In the genomic region with DNA sequence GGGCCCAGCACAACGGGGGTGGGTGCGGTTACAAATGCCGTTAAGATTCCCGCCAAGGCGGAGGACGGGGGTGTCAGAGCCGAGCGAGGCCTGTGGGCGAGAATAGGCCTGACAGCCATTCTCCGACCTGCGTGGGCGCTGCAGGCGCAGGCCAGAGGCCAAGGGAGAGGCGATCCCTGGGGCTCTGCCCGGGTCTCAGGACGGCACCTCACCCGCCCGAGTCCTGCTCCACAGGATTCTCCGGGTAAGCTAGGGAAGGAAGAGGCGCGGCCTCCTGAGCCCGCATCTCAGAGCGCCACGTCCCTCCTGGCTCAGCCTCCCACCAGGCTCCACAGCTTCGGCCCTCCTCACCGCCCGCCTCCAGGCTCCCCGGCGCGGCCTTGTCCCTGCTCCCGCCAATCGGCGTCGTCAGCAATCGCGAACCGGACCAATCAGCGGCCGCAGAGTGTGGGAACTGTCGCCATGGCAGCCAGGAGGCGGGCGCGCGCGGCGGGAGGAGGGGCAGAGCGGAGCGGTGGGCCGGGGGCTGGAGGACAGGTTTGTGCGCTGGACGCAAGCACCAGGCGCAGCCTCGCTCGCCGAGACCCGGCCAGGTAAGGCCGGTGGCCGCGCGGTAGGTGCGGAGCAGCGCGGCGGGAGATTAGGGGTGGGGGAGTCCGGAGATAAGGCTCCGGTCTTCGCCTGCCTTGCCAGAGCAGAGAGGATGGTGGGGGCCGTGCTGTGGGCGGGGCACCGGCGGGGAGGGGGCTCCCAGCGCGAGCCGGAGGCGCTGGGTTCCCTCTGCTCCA, we compare ENCODE assay signal across 8 cellular contexts. TPM values are rescaled to one million over a fixed set of nuclear protein-coding genes. Genes with fewer than 3 reads are reported as not detected.
A peak's percentile ranks its signal among the peaks of the same experiment; 100 is the strongest.
DNase-seq lines count a peak whose midpoint lies in the region; ATAC-seq and TF ChIP-seq lines count a peak whose summit lies in the region.

NUCB2 (plus strand) TSS at position 504 of the 788 bp plus-strand sequence. CDS start 18,585 bp downstream, outside the sequence.

- H3K4me1 ChIP-seq in Panc1 (ENCODE audit: control insufficient read depth, insufficient read depth, low read length) (peaks cover 17% of the 10 kb centered on the region), esophagus (ENCODE audit: control insufficient read depth in 2 of 2, insufficient read depth in 2 of 2, low read length in 1 of 2) (peaks cover 0 to 14% of the 10 kb centered on the region in 2 donors), mucosa of stomach (ENCODE audit: control insufficient read depth, insufficient read depth, low read length) (peaks cover 8% of the 10 kb centered on the region)

- H3K4me3 Mint-ChIP-seq in activated T-cell treated with anti-CD3 and anti-CD28 coated beads, Interleukin-2, amount 50 U/mL, for 4 hours, result peak within 1 kb of the TSS; percentile 81

- DNase-seq in DMS53 (lab: John Stamatoyannopoulos, UW) (peak; percentile 99), KG1 (lab: John Stamatoyannopoulos, UW) (peak; percentile 95), Panc1 (ENCODE audit: low read depth, low spot score) (no peak)
- peak; percentile 95 for DNase-seq in activated T-cell treated with anti-CD3 and anti-CD28 coated beads, Interleukin-2, amount 50 U/mL, for 4 hours
- peak; percentile 91 to 93 for DNase-seq in stimulated activated CD8-positive, alpha-beta memory T cell treated with anti-CD3 and anti-CD28 coated beads, Interleukin-7, amount 100 ng/mL, for 1 hour (ENCODE audit: low read depth in 2 of 2)

- POLR2A ChIA-PET in Panc1 (lab: Charles Lee), result interaction anchor here (0.7 kb wide), 1 partner anchor 1857 kb away, joined by 4 read pairs; no protein-coding TSS in a partner anchor

- peak within 1 kb of the TSS; percentile 84 for H3K9ac ChIP-seq in mucosa of stomach (ENCODE audit: low read length)

- H3K4me3 ChIP-seq in Panc1 (ENCODE audit: low read depth in 2 of 2, low read length in 2 of 2), result peak within 1 kb of the TSS; percentile 74 to 84
- peak within 1 kb of the TSS; percentile 84 to 97 for H3K4me3 ChIP-seq in esophagus (ENCODE audit: low read depth in 1 of 2, low read length in 2 of 2)
- H3K4me3 ChIP-seq in mucosa of stomach (ENCODE audit: low read length), result peak within 1 kb of the TSS; percentile 57

- H3K36me3 ChIP-seq in Panc1 (ENCODE audit: control insufficient read depth, insufficient read depth, low read length) (no peaks in the 10 kb centered on the region; the same call in 1 of the 2 replicates), esophagus (ENCODE audit: control insufficient read depth in 2 of 2, insufficient read depth in 2 of 2, low read length in 1 of 2) (no peaks in the 10 kb centered on the region), mucosa of stomach (ENCODE audit: control insufficient read depth, insufficient read depth, low read length) (no peaks in the 10 kb centered on the region)

- WGBS in esophagus, 2 donors, result 0 to 1% methylated on average over 64 to 75 of the region's 75 CpGs

- H3K36me3 Mint-ChIP-seq in activated T-cell treated with anti-CD3 and anti-CD28 coated beads, Interleukin-2, amount 50 U/mL, for 4 hours (ENCODE audit: insufficient read depth), result no peaks in the 10 kb centered on the region

- intact Hi-C loops in Panc1 (cut with micrococcal nuclease; ENCODE audit: unreplicated experiment), result loop anchor here (5.0 kb wide), 1 partner anchor 76 kb away; the partner anchor contains the start of gene NCR3LG1

- no peaks in the 10 kb centered on the region for H3K9me3 ChIP-seq in Panc1 (ENCODE audit: control insufficient read depth, insufficient read depth, low read depth, low read length)
- no peaks in the 10 kb centered on the region for H3K9me3 ChIP-seq in esophagus (ENCODE audit: control insufficient read depth in 2 of 2, insufficient read depth in 1 of 2, low read depth in 1 of 2, low read length in 1 of 2)
- H3K9me3 ChIP-seq in mucosa of stomach (ENCODE audit: control insufficient read depth, low read length), result no peaks in the 10 kb centered on the region

- BruUV-seq in Panc1 (replicated peaks; lab: Mats Ljungman, UMichigan), result no TSS peak

- H3K9me3 Mint-ChIP-seq in activated T-cell treated with anti-CD3 and anti-CD28 coated beads, Interleukin-2, amount 50 U/mL, for 4 hours, result no peaks in the 10 kb centered on the region

- CTCF ChIA-PET in Panc1 (lab: Charles Lee), result interaction anchor here (0.5 to 1.6 kb wide), 3 partner anchors 46 to 671 kb away, joined by 3 to 9 read pairs (median 4); no protein-coding TSS in a partner anchor

- peak; percentile 96 for ATAC-seq in GM21723 (IDR thresholded peaks at IDR 0.05; ENCODE audit: unreplicated experiment)
- ATAC-seq in Panc1, result peak; percentile 98
- ATAC-seq in activated T-cell treated with anti-CD3 and anti-CD28 coated beads, Interleukin-2, amount 50 U/mL, for 4 hours, result peak; percentile 96 to 97

- no peaks in the 10 kb centered on the region for H3K27me3 Mint-ChIP-seq in activated T-cell treated with anti-CD3 and anti-CD28 coated beads, Interleukin-2, amount 50 U/mL, for 4 hours (ENCODE audit: low read depth)

- H3K27ac ChIP-seq in Panc1 (ENCODE audit: low read length) (peak within 1 kb of the TSS; percentile 94), esophagus (ENCODE audit: low read depth in 2 of 2, low read length in 1 of 2) (peak within 1 kb of the TSS; percentile 90 to 91)

- in situ Hi-C loops in Panc1 (cut with HindIII; ENCODE audit: low pct_unique_long_range_greater_than_20kb, low sequenced_read_pairs), result no loop called here

- peaks cover 37% of the 10 kb centered on the region for H3K4me1 Mint-ChIP-seq in activated T-cell treated with anti-CD3 and anti-CD28 coated beads, Interleukin-2, amount 50 U/mL, for 4 hours (ENCODE audit: low read depth)

- no peaks in the 10 kb centered on the region for H3K27me3 ChIP-seq in Panc1 (ENCODE audit: control insufficient read depth, insufficient read depth, low read length)
- no peaks in the 10 kb centered on the region for H3K27me3 ChIP-seq in esophagus (ENCODE audit: control insufficient read depth in 1 of 2, insufficient read depth in 2 of 2, low read length in 2 of 2)
- H3K27me3 ChIP-seq in mucosa of stomach (ENCODE audit: control insufficient read depth, insufficient read depth, low read length), result no peaks in the 10 kb centered on the region

- no peak for TF ChIP-seq CTCF in Panc1 (IDR thresholded peaks at IDR 0.05)

RNA-seq across cellular contexts. Expression of gene NUCB2, which starts in this region (rescaled TPM):
- 62.2 TPM for total RNA-seq in Panc1 (2021; ENCODE audit: unreplicated experiment)
- 27.6 TPM for polyA plus RNA-seq in Panc1 (2012; ENCODE audit: insufficient read length)
- total RNA-seq in activated T-cell treated with anti-CD3 and anti-CD28 coated beads, Interleukin-2, amount 50 U/mL, for 4 hours, result 10 to 100 TPM; 18.5 to 22.3 (median 19.6) TPM
- polyA plus RNA-seq in esophagus, result 100 to 1,000 TPM; 174 to 326 TPM
